9 cellular contexts compared by ENCODE assay signal in the genomic region with DNA sequence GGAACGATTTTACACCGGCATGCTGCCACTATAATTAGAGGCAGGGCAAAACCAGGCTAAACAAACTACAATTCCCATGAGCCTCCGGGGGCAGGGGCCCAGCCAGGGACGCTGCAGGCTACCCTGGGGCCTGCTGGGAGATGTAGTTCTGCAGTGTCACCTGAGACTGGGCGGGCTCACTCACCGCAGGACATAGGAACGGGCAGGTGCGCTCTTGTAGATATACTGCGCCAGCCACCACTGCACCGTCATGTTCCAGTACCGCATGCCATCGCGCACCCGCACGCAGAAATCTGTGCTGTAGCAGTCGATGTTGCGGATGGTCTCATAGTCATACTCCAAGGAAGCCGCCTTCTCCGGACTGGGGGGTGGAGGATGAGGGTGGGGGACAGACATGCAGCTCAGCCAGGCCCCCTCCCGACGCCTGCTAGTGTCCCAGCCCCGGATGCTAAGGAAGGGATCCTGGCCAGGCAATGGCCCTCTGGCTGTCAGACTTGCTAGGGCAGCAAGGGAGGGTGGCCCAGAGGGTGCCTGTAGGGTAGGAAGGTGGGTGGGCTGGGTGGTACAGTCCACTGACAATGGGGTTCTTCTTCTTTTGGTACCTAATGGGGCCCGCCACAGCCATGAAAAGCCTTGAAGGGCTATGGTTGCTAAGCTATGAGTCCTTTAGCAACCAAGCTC. TPM values are rescaled to one million over a fixed set of nuclear protein-coding genes. Genes with fewer than 3 reads are reported as not detected.
DNase-seq lines count a peak whose midpoint lies in the region; TF ChIP-seq lines count a peak whose summit lies in the region.
"Had no signal": no experiment of that assay in that cellular context is flagged by ENCODE, and none has a peak within 500 bp of the region (broad histone marks: within the 10 kb centered on the region; RNA-seq: fewer than 3 reads in every experiment).

No MANE protein-coding gene starts in this region.

- DNase-seq in NCI-H2196 (lab: John Stamatoyannopoulos, UW; ENCODE audit: unreplicated experiment) = peak; percentile 62
- DNase-seq in NCI-H2196 treated with DMSO at 0.1 percent for 48 hours (lab: John Stamatoyannopoulos, UW; ENCODE audit: unreplicated experiment) = no peak
- DNase-seq in NCI-H526 (lab: John Stamatoyannopoulos, UW) = peak; percentile 74 to 94
- peak; percentile 64 for DNase-seq in cerebellum (ENCODE audit: low spot score)
- DNase-seq in retina = peak; percentile 56
- DNase-seq in SK-N-DZ (ENCODE audit: low spot score) = no peak
- DNase-seq in mucosa of gallbladder (ENCODE audit: low spot score) = no peak
- no peak for DNase-seq in GM10248 (ENCODE audit: extremely low spot score)

- POLR2A ChIA-PET in GM10248 (lab: Yijun Ruan, JAX) = no interaction called here

- CTCF ChIA-PET in GM10248 (lab: Yijun Ruan, JAX) = interaction anchor here (1.3 to 1.7 kb wide), 3 partner anchors 9 to 54 kb away, joined by 3 to 5 read pairs (median 3); a partner anchor contains a TSS

- no peak for TF ChIP-seq CTCF in GM10248 (IDR thresholded peaks at IDR 0.05; ENCODE audit: control extremely low read depth, extremely low read depth, low read depth, missing control alignments)

RNA-seq across cellular contexts. Expression of a gene that starts 5.8 kb away (rescaled TPM):
- total RNA-seq in cerebellum = 0.36 TPM
- not detected in 2 replicates for polyA plus RNA-seq in SK-N-DZ (2014; cell fraction: cytosol; rRNA removed)
- not detected in 2 replicates for polyA plus RNA-seq in SK-N-DZ (2014; cell fraction: nucleus; rRNA removed)
- total RNA-seq in mucosa of gallbladder = 198 TPM
- polyA plus RNA-seq: IgD-negative memory B cell had no signal

RNA-seq across cellular contexts. Expression of a gene that starts 10.7 kb away (rescaled TPM):
- total RNA-seq in cerebellum (21.4 TPM), mucosa of gallbladder (263 TPM)
- polyA plus RNA-seq in SK-N-DZ (2014; cell fraction: cytosol; rRNA removed) = 33.2 and 61.2 TPM in 2 replicates
- polyA plus RNA-seq in SK-N-DZ (2014; cell fraction: nucleus; rRNA removed) = 35.2 and 35.3 TPM in 2 replicates

RNA-seq across cellular contexts. Expression of a gene that starts 12.4 kb away (rescaled TPM):
- 18.3 TPM for total RNA-seq in cerebellum
- 89.5 and 92.5 TPM in 2 replicates for polyA plus RNA-seq in SK-N-DZ (2014; cell fraction: cytosol; rRNA removed)
- polyA plus RNA-seq in SK-N-DZ (2014; cell fraction: nucleus; rRNA removed) = 52.2 and 65.4 TPM in 2 replicates
- total RNA-seq in mucosa of gallbladder = 62.6 TPM

RNA-seq across cellular contexts. Expression of a gene that starts 19.2 kb away (rescaled TPM):
- total RNA-seq in cerebellum (3.4 TPM), mucosa of gallbladder (12.7 TPM)
- polyA plus RNA-seq in SK-N-DZ (2014; cell fraction: cytosol; rRNA removed) = 2.7 and 4.3 TPM in 2 replicates
- 2.5 and 7.3 TPM in 2 replicates for polyA plus RNA-seq in SK-N-DZ (2014; cell fraction: nucleus; rRNA removed)

RNA-seq across cellular contexts. Expression of a gene that starts 21.9 kb away (rescaled TPM):
- total RNA-seq in cerebellum (1,035 TPM), mucosa of gallbladder (1,008 TPM)
- 2,709 and 3,172 TPM in 2 replicates for polyA plus RNA-seq in SK-N-DZ (2014; cell fraction: cytosol; rRNA removed)
- polyA plus RNA-seq in SK-N-DZ (2014; cell fraction: nucleus; rRNA removed) = 1,265 and 1,543 TPM in 2 replicates

Comparison
In these comparisons a context has a peak if more than half of its experiments do, and no peak if none do; other contexts are left out.
1. DNase-seq: peak in NCI-H2196 (single experiment), NCI-H526 (2 of 2), cerebellum (single experiment) and retina (single experiment); none in NCI-H2196 treated with DMSO at 0.1 percent for 48 hours (single experiment), SK-N-DZ (single experiment), mucosa of gallbladder (single experiment) and GM10248 (single experiment).
2. RNA of a gene that starts 5.8 kb away (total RNA-seq): 198 TPM in mucosa of gallbladder (single experiment); 0.36 TPM in cerebellum (single experiment); every median in the first group is over 100 times any median in the second.
3. RNA of a gene that starts 10.7 kb away (total RNA-seq): 263 TPM in mucosa of gallbladder (single experiment); 21.4 TPM in cerebellum (single experiment); every median in the first group is over 10 times any median in the second.